In the genomic region with DNA sequence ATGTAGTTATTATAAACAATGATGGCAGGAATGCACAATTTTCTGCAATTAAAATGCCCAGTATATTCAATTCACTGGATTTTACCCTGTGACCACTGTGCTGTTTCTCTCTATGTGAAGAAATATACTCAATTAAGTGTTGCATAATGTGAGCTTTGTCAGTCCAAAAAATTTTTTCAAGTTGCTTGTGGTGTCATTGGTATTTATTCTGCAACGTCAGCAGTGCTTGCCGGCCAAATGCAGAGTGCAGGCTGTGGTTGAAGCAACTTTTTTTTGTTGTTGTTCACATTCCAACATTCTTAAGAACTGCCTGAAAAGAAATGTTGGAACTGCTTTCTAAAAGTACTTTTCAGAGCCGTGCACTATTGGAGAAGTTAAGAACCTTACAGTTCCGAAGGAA, we compare ENCODE assay signal across 10 cellular contexts.
DNase-seq lines count a peak whose midpoint lies in the region; ATAC-seq and TF ChIP-seq lines count a peak whose summit lies in the region.
"Had no signal": no experiment of that assay in that cellular context is flagged by ENCODE, and none has a peak within 500 bp of the region (broad histone marks: within the 10 kb centered on the region; RNA-seq: fewer than 3 reads in every experiment).

No MANE protein-coding gene starts in this region.

- no peaks in the 10 kb centered on the region for H4K20me1 ChIP-seq in IMR-90 (ENCODE audit: insufficient read depth, low read length)

- H2AK5ac ChIP-seq in IMR-90 (ENCODE audit: low read depth, low read length), result no peak overlapping the region

- no peak overlapping the region for H3K27ac ChIP-seq in IMR-90 (ENCODE audit: insufficient read depth, low read length)
- no peak overlapping the region for H3K27ac ChIP-seq in lung (ENCODE audit: low read depth in 1 of 2, low read length in 1 of 2)
- peak overlapping the region in 3 of 4 donors; percentile 16 to 75 (median 45) for H3K27ac ChIP-seq in tibial nerve
- no peak overlapping the region for H3K27ac ChIP-seq in spleen

- no peak overlapping the region for H2AFZ ChIP-seq in IMR-90 (replicated peaks; ENCODE audit: low read length, poor library complexity)

- no peak overlapping the region for H4K5ac ChIP-seq in IMR-90 (ENCODE audit: low read depth, low read length)

- H3K4me2 ChIP-seq in IMR-90 (ENCODE audit: low read depth, low read length), result no peak overlapping the region; the same call in 1 of the 2 replicates

- DNase-seq in IMR-90, result peak; percentile 95
- DNase-seq in lung (ENCODE audit: low spot score), result peak; percentile 64
- peak; percentile 74 to 79 for DNase-seq in tibial nerve (ENCODE audit: low spot score in 2 of 2)
- DNase-seq in spleen, result no peak
- DNase-seq in KBM-7, result no peak
- no peak for DNase-seq in DMS153 treated with DMSO at 0.1 percent for 48 hours (lab: John Stamatoyannopoulos, UW; ENCODE audit: unreplicated experiment)
- DNase-seq: NCI-H1105 treated with DMSO at 0.1 percent for 48 hours had no signal

- ATAC-seq in IMR-90 (ENCODE audit: low read depth), result peak; percentile 93
- peak; percentile 32 for ATAC-seq in esophagus mucosa
- ATAC-seq in lung (ENCODE audit: insufficient read depth, low FRiP score), result peak; percentile 60
- ATAC-seq in HG03457 (IDR thresholded peaks at IDR 0.05; ENCODE audit: unreplicated experiment), result no peak
- ATAC-seq: Panc1 had no signal

- POLR2A ChIA-PET in IMR-90 (lab: Charles Lee; ENCODE audit: unreplicated experiment), result no interaction called here

- H3K9me3 ChIP-seq in IMR-90 (ENCODE audit: control insufficient read depth, insufficient read depth, low read length) (no peaks in the 10 kb centered on the region), lung (ENCODE audit: control insufficient read depth in 2 of 2, insufficient read depth in 1 of 2, low read length in 1 of 2) (no peaks in the 10 kb centered on the region), tibial nerve (no peaks in the 10 kb centered on the region), spleen (no peaks in the 10 kb centered on the region)

- no CpG with 5 or more reads among the region's 4 CpGs for WGBS in IMR-90 (ENCODE audit: extremely low coverage in 2 of 2, insufficient read length in 1 of 2), 2 experiments
- 40 to 51% methylated on average over 4 of the region's 4 CpGs for WGBS in lung, 2 donors
- 17 to 20% methylated on average over 4 of the region's 4 CpGs for WGBS in tibial nerve, 2 donors
- WGBS in spleen, 5 donors, result 42 to 63% (median 57%) methylated on average over 4 of the region's 4 CpGs

- no peak overlapping the region for H2AK9ac ChIP-seq in IMR-90 (replicated peaks; ENCODE audit: low read depth, low read length, poor library complexity)

- no peak for TF ChIP-seq POLR2A in IMR-90 (IDR thresholded peaks at IDR 0.05; ENCODE audit: low read depth, low read length)
- no peak for TF ChIP-seq POLR2A in tibial nerve (IDR thresholded peaks at IDR 0.05)
- TF ChIP-seq POLR2A in spleen (IDR thresholded peaks at IDR 0.05), result no peak

- no peak overlapping the region for H3K23ac ChIP-seq in IMR-90 (ENCODE audit: low read depth, low read length)

- no peak for TF ChIP-seq CTCF in IMR-90 (conservative IDR thresholded peaks at IDR 0.05; ENCODE audit: low read depth, low read length)
- no peak for TF ChIP-seq CTCF in lung (IDR thresholded peaks at IDR 0.05; ENCODE audit: control extremely low read depth, extremely low read depth)
- no peak for TF ChIP-seq CTCF in tibial nerve (IDR thresholded peaks at IDR 0.05)
- no peak for TF ChIP-seq CTCF in spleen (IDR thresholded peaks at IDR 0.05 in 8 of 11, conservative IDR thresholded peaks at IDR 0.05 in 3 of 11)

- in situ Hi-C loops in IMR-90 (cut with MboI; ENCODE audit: low sequenced_read_pairs), result no loop called here
- in situ Hi-C loops in KBM-7 (cut with MboI; ENCODE audit: low pct_unique_long_range_greater_than_20kb, low sequenced_read_pairs), result no loop called here

- H2BK120ac ChIP-seq in IMR-90 (ENCODE audit: low read depth, low read length), result no peak overlapping the region

- no TSS peak for BruUV-seq in IMR-90 (replicated peaks; lab: Mats Ljungman, UMichigan)

- CTCF ChIA-PET in IMR-90 (lab: Yijun Ruan, JAX), result no interaction called here

- no peak overlapping the region for H4K8ac ChIP-seq in IMR-90 (ENCODE audit: low read depth in 2 of 2, low read length in 2 of 2)

- no peak overlapping the region for H3K9ac ChIP-seq in IMR-90 (ENCODE audit: low read depth, low read length)

- no peak overlapping the region for H4K91ac ChIP-seq in IMR-90 (ENCODE audit: insufficient read depth, low read depth, low read length)

- no peak overlapping the region for H3K56ac ChIP-seq in IMR-90 (ENCODE audit: extremely low read depth, insufficient read depth, low read length)

- no peak overlapping the region for H3K4ac ChIP-seq in IMR-90 (ENCODE audit: low read depth, low read length)

- H3K4me3 ChIP-seq in IMR-90 (ENCODE audit: insufficient read depth, low read depth, low read length), result no peak overlapping the region
- no peak overlapping the region for H3K4me3 ChIP-seq in lung
- H3K4me3 ChIP-seq in tibial nerve, result no peak overlapping the region
- no peak overlapping the region for H3K4me3 ChIP-seq in spleen

- intact Hi-C loops in IMR-90 (cut with micrococcal nuclease), result loop anchor here (1.0 to 5.0 kb wide), 5 partner anchors 39 to 424 kb away; a partner anchor contains a TSS
- intact Hi-C loops in spleen (cut with DNase I; ENCODE audit: low total_unique reads), result no loop called here

- peak; percentile 66 to 91 for TF ChIP-seq EP300 in tibial nerve (IDR thresholded peaks at IDR 0.05)

- dilution Hi-C loops in IMR-90 (cut with HindIII; ENCODE audit: low sequenced_read_pairs, unreplicated experiment), result no loop called here

- H3K14ac ChIP-seq in IMR-90 (replicated peaks; ENCODE audit: low read depth, low read length), result no peak overlapping the region

- H3K36me3 ChIP-seq in IMR-90 (ENCODE audit: control insufficient read depth, insufficient read depth, low read length) (no peaks in the 10 kb centered on the region), lung (ENCODE audit: control insufficient read depth in 2 of 2, insufficient read depth in 2 of 2, low read length in 2 of 2) (no peaks in the 10 kb centered on the region), tibial nerve (no peaks in the 10 kb centered on the region), spleen (no peaks in the 10 kb centered on the region)

- H3K79me1 ChIP-seq in IMR-90 (ENCODE audit: low read depth in 1 of 2, low read length in 2 of 2), result no peaks in the 10 kb centered on the region

- H2BK20ac ChIP-seq in IMR-90 (ENCODE audit: low read depth, low read length), result no peak overlapping the region

- H3K9me1 ChIP-seq in IMR-90 (ENCODE audit: insufficient read depth, low read length), result peaks cover 4% of the 10 kb centered on the region; the same call in 1 of the 2 replicates

- H2BK5ac ChIP-seq in IMR-90 (ENCODE audit: low read depth, low read length, poor library complexity, severe bottlenecking), result no peak overlapping the region

- no peak for TF ChIP-seq RAD21 in IMR-90 (IDR thresholded peaks at IDR 0.05; ENCODE audit: low read length)

- H3K27me3 ChIP-seq in IMR-90 (ENCODE audit: control insufficient read depth, insufficient read depth, low read length) (no peaks in the 10 kb centered on the region), lung (ENCODE audit: control insufficient read depth, insufficient read depth) (no peaks in the 10 kb centered on the region), tibial nerve (no peaks in the 10 kb centered on the region), spleen (replicated peaks in 1 of 7) (no peaks in the 10 kb centered on the region)

- no peak overlapping the region for H2BK15ac ChIP-seq in IMR-90 (ENCODE audit: low read depth, low read length)

- H3K4me1 ChIP-seq in IMR-90 (ENCODE audit: control insufficient read depth, insufficient read depth, low read length) (peaks cover 6% of the 10 kb centered on the region), lung (ENCODE audit: control insufficient read depth in 2 of 2, insufficient read depth in 2 of 2, low read length in 2 of 2) (peaks cover 0 to 2% of the 10 kb centered on the region in 2 donors), tibial nerve (peaks cover 0 to 40% (median 10%) of the 10 kb centered on the region in 4 donors), spleen (no peaks in the 10 kb centered on the region)

- H3K18ac ChIP-seq in IMR-90 (ENCODE audit: low read depth, low read length), result no peak overlapping the region

TF ChIP-seq in IMR-90, 13 proteins besides CTCF, POLR2A, EP300 and RAD21:
- TF ChIP-seq CEBPB (IDR thresholded peaks at IDR 0.05; ENCODE audit: low read depth, low read length), result peak; percentile 94
- no peak for TF ChIP-seq CHD1 (IDR thresholded peaks at IDR 0.05; ENCODE audit: low read depth, low read length)
- TF ChIP-seq BHLHE40 (IDR thresholded peaks at IDR 0.05; ENCODE audit: low read depth, low read length), result peak; percentile 76; the same call in 1 of the 2 replicates
- peak; percentile 100 for TF ChIP-seq MAFK (IDR thresholded peaks at IDR 0.05; ENCODE audit: low read depth, low read length)
- peak; percentile 33; the same call in 1 of the 2 replicates for TF ChIP-seq NFE2L2 (IDR thresholded peaks at IDR 0.05; ENCODE audit: low read depth, low read length)

Comparison
In these comparisons a context has a peak if more than half of its experiments do, and no peak if none do; other contexts are left out.
1. DNase-seq: peak in IMR-90 (single experiment), lung (single experiment) and tibial nerve (2 of 2); none in spleen (single experiment), KBM-7 (single experiment) and DMS153 treated with DMSO at 0.1 percent for 48 hours (single experiment).
2. H3K27ac ChIP-seq: peak in tibial nerve (3 of 4); none in IMR-90 (single experiment), lung (0 of 2) and spleen (0 of 8).